Comparison of ENCODE assay signal across 10 cellular contexts in the genomic region with DNA sequence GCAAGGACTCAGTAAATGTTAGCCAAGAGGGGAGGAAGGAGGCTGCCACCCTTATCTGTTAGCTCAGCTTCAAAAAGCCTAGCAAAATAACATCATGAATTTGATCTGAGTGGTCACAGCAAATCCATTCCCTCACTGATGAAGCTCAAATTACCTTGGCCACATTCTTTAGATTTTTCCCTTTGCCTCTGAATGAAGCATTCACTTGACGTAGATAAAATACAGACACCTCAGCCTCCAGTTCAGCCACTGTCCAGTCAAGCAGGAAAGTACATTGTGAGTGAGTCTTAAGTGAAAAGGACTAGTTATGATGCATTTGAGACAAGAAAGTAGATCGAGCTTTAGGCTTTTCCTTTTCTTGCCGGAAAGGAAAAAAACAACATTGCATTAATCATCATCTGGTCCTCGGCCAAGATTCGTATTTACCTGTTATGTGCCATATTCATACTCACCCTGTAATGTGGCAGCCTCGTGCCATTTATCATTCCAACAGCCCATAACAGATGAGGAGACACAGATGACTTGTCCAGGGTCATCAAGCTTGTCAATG.
DNase-seq lines count a peak whose midpoint lies in the region; FAIRE-seq and TF ChIP-seq lines count a peak whose summit lies in the region.
"Had no signal": no experiment of that assay in that cellular context is flagged by ENCODE, and none has a peak within 500 bp of the region (broad histone marks: within the 10 kb centered on the region; RNA-seq: fewer than 3 reads in every experiment).

No MANE protein-coding gene starts in this region.

- intact Hi-C loops in activated T-helper 1 cell treated with anti-CD3 and anti-CD28 coated beads, Interleukin-12 subunit alpha, Interleukin-12 subunit beta, Interleukin-2, Interleukin-4 antibody, amounts not matched to agents 30 ng/mL and 10 ng/mL and 1 ng/mL, durations not matched to agents 14 hours and 24 hours and 36 hours (cut with micrococcal nuclease), result loop anchor here (2.0 kb wide), 1 partner anchor 15 kb away; no protein-coding TSS in a partner anchor
- intact Hi-C loops in stomach (cut with DNase I; ENCODE audit: low total_unique reads), result no loop called here

- peaks cover 28 to 78% (median 60%) of the 10 kb centered on the region in 4 donors for H3K4me1 ChIP-seq in stomach

- no peak overlapping the region for H3K4me3 Mint-ChIP-seq in activated T-helper 1 cell treated with anti-CD3 and anti-CD28 coated beads, Interleukin-12 subunit alpha, Interleukin-12 subunit beta, Interleukin-2, Interleukin-4 antibody, amounts not matched to agents 30 ng/mL and 10 ng/mL and 1 ng/mL, durations not matched to agents 14 hours and 24 hours and 36 hours

- no peak for TF ChIP-seq CTCF in stomach (IDR thresholded peaks at IDR 0.05)

- peak overlapping the region in 4 of 5 donors; percentile 8 to 88 (median 74) for H3K27ac ChIP-seq in stomach
- H3K27ac ChIP-seq: 22Rv1 had no signal

- H3K36me3 ChIP-seq in stomach, result peaks cover 0 to 3% (median 0%) of the 10 kb centered on the region in 4 donors

- 41 to 50% (median 47%) methylated on average over 6 of the region's 6 CpGs for WGBS in stomach, 5 donors

- TF ChIP-seq POLR2A in stomach (IDR thresholded peaks at IDR 0.05), result no peak

- H3K4me3 ChIP-seq in stomach, result no peak overlapping the region

- no peaks in the 10 kb centered on the region for H3K27me3 ChIP-seq in stomach

- H3K27ac Mint-ChIP-seq in activated T-helper 1 cell treated with anti-CD3 and anti-CD28 coated beads, Interleukin-12 subunit alpha, Interleukin-12 subunit beta, Interleukin-2, Interleukin-4 antibody, amounts not matched to agents 30 ng/mL and 10 ng/mL and 1 ng/mL, durations not matched to agents 14 hours and 24 hours and 36 hours, result peak overlapping the region; percentile 5

- TF ChIP-seq EP300 in stomach (IDR thresholded peaks at IDR 0.05), result no peak

- peaks cover 45% of the 10 kb centered on the region for H3K36me3 Mint-ChIP-seq in activated T-helper 1 cell treated with anti-CD3 and anti-CD28 coated beads, Interleukin-12 subunit alpha, Interleukin-12 subunit beta, Interleukin-2, Interleukin-4 antibody, amounts not matched to agents 30 ng/mL and 10 ng/mL and 1 ng/mL, durations not matched to agents 14 hours and 24 hours and 36 hours (ENCODE audit: low read depth)

- no peak for FAIRE-seq in frontal cortex (lab: Jason Lieb, UNC)
- FAIRE-seq: kidney had no signal

- H3K9me3 Mint-ChIP-seq in activated T-helper 1 cell treated with anti-CD3 and anti-CD28 coated beads, Interleukin-12 subunit alpha, Interleukin-12 subunit beta, Interleukin-2, Interleukin-4 antibody, amounts not matched to agents 30 ng/mL and 10 ng/mL and 1 ng/mL, durations not matched to agents 14 hours and 24 hours and 36 hours, result no peaks in the 10 kb centered on the region

- H3K9me3 ChIP-seq in stomach, result no peaks in the 10 kb centered on the region

- no peaks in the 10 kb centered on the region for H3K27me3 Mint-ChIP-seq in activated T-helper 1 cell treated with anti-CD3 and anti-CD28 coated beads, Interleukin-12 subunit alpha, Interleukin-12 subunit beta, Interleukin-2, Interleukin-4 antibody, amounts not matched to agents 30 ng/mL and 10 ng/mL and 1 ng/mL, durations not matched to agents 14 hours and 24 hours and 36 hours (ENCODE audit: insufficient read depth)

- DNase-seq in NCI-H446 treated with DMSO at 0.1 percent for 48 hours (lab: John Stamatoyannopoulos, UW), result peak; percentile 5
- DNase-seq in NCI-H446 (lab: John Stamatoyannopoulos, UW), result no peak
- no peak for DNase-seq in activated T-helper 1 cell treated with anti-CD3 and anti-CD28 coated beads, Interleukin-12 subunit alpha, Interleukin-12 subunit beta, Interleukin-2, Interleukin-4 antibody, amounts not matched to agents 30 ng/mL and 10 ng/mL and 1 ng/mL, durations not matched to agents 14 hours and 24 hours and 36 hours (ENCODE audit: low spot score)
- DNase-seq in iPS-NIHi11 (ENCODE audit: low spot score), result peak; percentile 55
- DNase-seq in stomach, result no peak
- DNase-seq in middle frontal gyrus (ENCODE audit: extremely low spot score, low spot score), result no peak
- no peak for DNase-seq in frontal cortex (ENCODE audit: low spot score in 2 of 2)
- no peak for DNase-seq in NCI-H526 (lab: John Stamatoyannopoulos, UW)
- DNase-seq: kidney had no signal

- peaks cover 59% of the 10 kb centered on the region for H3K4me1 Mint-ChIP-seq in activated T-helper 1 cell treated with anti-CD3 and anti-CD28 coated beads, Interleukin-12 subunit alpha, Interleukin-12 subunit beta, Interleukin-2, Interleukin-4 antibody, amounts not matched to agents 30 ng/mL and 10 ng/mL and 1 ng/mL, durations not matched to agents 14 hours and 24 hours and 36 hours (ENCODE audit: low read depth)

Comparison
In these comparisons a context has a peak if more than half of its experiments do, and no peak if none do; other contexts are left out.
1. DNase-seq: peak in NCI-H446 treated with DMSO at 0.1 percent for 48 hours (single experiment) and iPS-NIHi11 (single experiment); none in NCI-H446 (0 of 2), activated T-helper 1 cell treated with anti-CD3 and anti-CD28 coated beads, Interleukin-12 subunit alpha, Interleukin-12 subunit beta, Interleukin-2, Interleukin-4 antibody, amounts not matched to agents 30 ng/mL and 10 ng/mL and 1 ng/mL, durations not matched to agents 14 hours and 24 hours and 36 hours (single experiment), stomach (single experiment), middle frontal gyrus (single experiment), frontal cortex (0 of 2) and NCI-H526 (0 of 2).